In the genomic region with DNA sequence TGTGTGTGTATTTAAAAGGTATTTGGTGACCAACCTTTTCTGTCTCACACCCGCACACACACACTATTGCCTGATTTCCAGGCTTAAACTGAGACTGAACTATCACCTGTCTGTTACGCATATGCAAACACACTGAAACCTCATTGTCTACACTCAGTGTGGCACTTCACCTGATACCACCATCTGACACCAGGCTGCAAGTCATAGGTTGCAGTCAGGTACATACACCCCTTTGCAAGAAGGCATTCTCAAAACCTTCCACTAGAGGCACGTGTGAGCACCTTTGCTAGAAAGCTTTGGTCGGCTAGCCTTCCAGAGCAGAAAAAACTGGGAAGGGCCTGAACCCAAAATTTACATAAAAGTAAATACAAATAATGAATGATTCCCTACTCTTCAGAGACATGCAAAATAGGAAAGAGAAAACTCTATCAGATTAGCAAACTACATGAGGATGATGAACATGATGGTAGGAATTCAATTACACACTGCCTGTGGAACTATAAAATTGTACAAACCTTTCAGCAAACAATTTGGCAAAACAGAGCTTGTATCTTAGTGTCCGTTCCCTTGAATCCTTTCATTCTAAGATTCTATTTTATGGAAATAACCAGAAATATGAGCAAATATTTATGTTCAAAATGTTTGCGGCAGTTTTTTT, we compare ENCODE assay signal across 2 cellular contexts.
TF ChIP-seq lines count a peak whose summit lies in the region.

No MANE protein-coding gene starts in this region.

TF ChIP-seq in SK-N-SH treated with all-trans-retinoic acid at 6 μM for 48 hours, 23 proteins besides CTCF, POLR2A, EP300 and RAD21 (continued from another document):
- TF ChIP-seq ZFP3 (CRISPR knock-in tag; IDR thresholded peaks at IDR 0.05) (no peak), GLIS3 (CRISPR knock-in tag; IDR thresholded peaks at IDR 0.05) (no peak), TCF4 (CRISPR knock-in tag; IDR thresholded peaks at IDR 0.05; ENCODE audit: borderline replicate concordance) (no peak)
- TF ChIP-seq, protein P1, sequence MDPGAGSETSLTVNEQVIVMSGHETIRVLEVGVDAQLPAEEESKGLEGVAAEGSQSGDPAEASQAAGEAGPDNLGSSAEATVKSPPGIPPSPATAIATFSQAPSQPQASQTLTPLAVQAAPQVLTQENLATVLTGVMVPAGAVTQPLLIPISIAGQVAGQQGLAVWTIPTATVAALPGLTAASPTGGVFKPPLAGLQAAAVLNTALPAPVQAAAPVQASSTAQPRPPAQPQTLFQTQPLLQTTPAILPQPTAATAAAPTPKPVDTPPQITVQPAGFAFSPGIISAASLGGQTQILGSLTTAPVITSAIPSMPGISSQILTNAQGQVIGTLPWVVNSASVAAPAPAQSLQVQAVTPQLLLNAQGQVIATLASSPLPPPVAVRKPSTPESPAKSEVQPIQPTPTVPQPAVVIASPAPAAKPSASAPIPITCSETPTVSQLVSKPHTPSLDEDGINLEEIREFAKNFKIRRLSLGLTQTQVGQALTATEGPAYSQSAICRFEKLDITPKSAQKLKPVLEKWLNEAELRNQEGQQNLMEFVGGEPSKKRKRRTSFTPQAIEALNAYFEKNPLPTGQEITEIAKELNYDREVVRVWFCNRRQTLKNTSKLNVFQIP (CRISPR knock-in tag; IDR thresholded peaks at IDR 0.05; ENCODE audit: borderline replicate concordance, low read depth), result no peak

TF ChIP-seq in H1, 55 proteins besides CTCF, POLR2A, EP300 and RAD21:
- TF ChIP-seq NANOG (IDR thresholded peaks at IDR 0.05; ENCODE audit: insufficient read depth, low read depth, low read length, poor library complexity, severe bottlenecking) (no peak), KDM1A (IDR thresholded peaks at IDR 0.05; ENCODE audit: borderline replicate concordance, low read length) (no peak), FOSL1 (IDR thresholded peaks at IDR 0.05; ENCODE audit: insufficient read depth, low read depth, low read length) (no peak), CBX5 (IDR thresholded peaks at IDR 0.05; ENCODE audit: low read depth, low read length) (no peak), KDM4A (IDR thresholded peaks at IDR 0.05; ENCODE audit: low read depth, low read length, severe bottlenecking) (no peak), SRF (IDR thresholded peaks at IDR 0.05; ENCODE audit: low read depth, low read length) (no peak), MAFK (IDR thresholded peaks at IDR 0.05; ENCODE audit: low read depth, low read length) (no peak), TEAD4 (IDR thresholded peaks at IDR 0.05; ENCODE audit: low read depth, low read length) (peak; percentile 59; the same call in 1 of the 2 replicates), SIRT6 (IDR thresholded peaks at IDR 0.05; ENCODE audit: low read length) (no peak), SIN3A (conservative IDR thresholded peaks at IDR 0.05 in 1 of 2, IDR thresholded peaks at IDR 0.05 in 1 of 2; ENCODE audit: low read depth in 1 of 2, low read length in 2 of 2) (peak in 1 of 2 experiments; percentile 93; a peak in 2 of 4 replicates), TAF7 (optimal IDR thresholded peaks at IDR 0.05; ENCODE audit: borderline replicate concordance, low read depth, low read length) (no peak), RFX5 (IDR thresholded peaks at IDR 0.05; ENCODE audit: borderline replicate concordance, low read depth, low read length) (no peak), POU5F1 (IDR thresholded peaks at IDR 0.05; ENCODE audit: low read depth, low read length) (no peak), EZH2 (IDR thresholded peaks at IDR 0.05; ENCODE audit: low read depth, low read length, severe bottlenecking) (no peak), GABPA (IDR thresholded peaks at IDR 0.05; ENCODE audit: borderline replicate concordance, insufficient read depth, low read length) (no peak), SP4 (IDR thresholded peaks at IDR 0.05; ENCODE audit: low read length) (no peak), KDM5A (IDR thresholded peaks at IDR 0.05; ENCODE audit: low read length) (no peak), YY1 (IDR thresholded peaks at IDR 0.05; ENCODE audit: low read depth, low read length) (no peak), BRCA1 (IDR thresholded peaks at IDR 0.05; ENCODE audit: low read depth, low read length) (peak; percentile 30; the same call in 1 of the 2 replicates), JUN (IDR thresholded peaks at IDR 0.05; ENCODE audit: low read depth, low read length) (no peak), GTF2F1 (IDR thresholded peaks at IDR 0.05; ENCODE audit: borderline replicate concordance, low read depth, low read length) (no peak), POLR2AphosphoS5 (IDR thresholded peaks at IDR 0.05; ENCODE audit: low read depth, low read length) (no peak), JUND (IDR thresholded peaks at IDR 0.05; ENCODE audit: low read length) (no peak), CHD1 (IDR thresholded peaks at IDR 0.05; ENCODE audit: low read depth, low read length) (no peak), SUZ12 (IDR thresholded peaks at IDR 0.05; ENCODE audit: low read length) (no peak), RXRA (IDR thresholded peaks at IDR 0.05; ENCODE audit: insufficient read depth, low read depth, low read length) (no peak), BCL11A (IDR thresholded peaks at IDR 0.05; ENCODE audit: low read depth in 2 of 2, low read length in 2 of 2) (no peak), BACH1 (IDR thresholded peaks at IDR 0.05; ENCODE audit: low read length) (0 out of 2 replicates have a peak, but pooled peaks have one; percentile 19), CREB1 (IDR thresholded peaks at IDR 0.05) (peak; percentile 55), SP2 (IDR thresholded peaks at IDR 0.05; ENCODE audit: low read length) (no peak)
- TF ChIP-seq, protein P2, sequence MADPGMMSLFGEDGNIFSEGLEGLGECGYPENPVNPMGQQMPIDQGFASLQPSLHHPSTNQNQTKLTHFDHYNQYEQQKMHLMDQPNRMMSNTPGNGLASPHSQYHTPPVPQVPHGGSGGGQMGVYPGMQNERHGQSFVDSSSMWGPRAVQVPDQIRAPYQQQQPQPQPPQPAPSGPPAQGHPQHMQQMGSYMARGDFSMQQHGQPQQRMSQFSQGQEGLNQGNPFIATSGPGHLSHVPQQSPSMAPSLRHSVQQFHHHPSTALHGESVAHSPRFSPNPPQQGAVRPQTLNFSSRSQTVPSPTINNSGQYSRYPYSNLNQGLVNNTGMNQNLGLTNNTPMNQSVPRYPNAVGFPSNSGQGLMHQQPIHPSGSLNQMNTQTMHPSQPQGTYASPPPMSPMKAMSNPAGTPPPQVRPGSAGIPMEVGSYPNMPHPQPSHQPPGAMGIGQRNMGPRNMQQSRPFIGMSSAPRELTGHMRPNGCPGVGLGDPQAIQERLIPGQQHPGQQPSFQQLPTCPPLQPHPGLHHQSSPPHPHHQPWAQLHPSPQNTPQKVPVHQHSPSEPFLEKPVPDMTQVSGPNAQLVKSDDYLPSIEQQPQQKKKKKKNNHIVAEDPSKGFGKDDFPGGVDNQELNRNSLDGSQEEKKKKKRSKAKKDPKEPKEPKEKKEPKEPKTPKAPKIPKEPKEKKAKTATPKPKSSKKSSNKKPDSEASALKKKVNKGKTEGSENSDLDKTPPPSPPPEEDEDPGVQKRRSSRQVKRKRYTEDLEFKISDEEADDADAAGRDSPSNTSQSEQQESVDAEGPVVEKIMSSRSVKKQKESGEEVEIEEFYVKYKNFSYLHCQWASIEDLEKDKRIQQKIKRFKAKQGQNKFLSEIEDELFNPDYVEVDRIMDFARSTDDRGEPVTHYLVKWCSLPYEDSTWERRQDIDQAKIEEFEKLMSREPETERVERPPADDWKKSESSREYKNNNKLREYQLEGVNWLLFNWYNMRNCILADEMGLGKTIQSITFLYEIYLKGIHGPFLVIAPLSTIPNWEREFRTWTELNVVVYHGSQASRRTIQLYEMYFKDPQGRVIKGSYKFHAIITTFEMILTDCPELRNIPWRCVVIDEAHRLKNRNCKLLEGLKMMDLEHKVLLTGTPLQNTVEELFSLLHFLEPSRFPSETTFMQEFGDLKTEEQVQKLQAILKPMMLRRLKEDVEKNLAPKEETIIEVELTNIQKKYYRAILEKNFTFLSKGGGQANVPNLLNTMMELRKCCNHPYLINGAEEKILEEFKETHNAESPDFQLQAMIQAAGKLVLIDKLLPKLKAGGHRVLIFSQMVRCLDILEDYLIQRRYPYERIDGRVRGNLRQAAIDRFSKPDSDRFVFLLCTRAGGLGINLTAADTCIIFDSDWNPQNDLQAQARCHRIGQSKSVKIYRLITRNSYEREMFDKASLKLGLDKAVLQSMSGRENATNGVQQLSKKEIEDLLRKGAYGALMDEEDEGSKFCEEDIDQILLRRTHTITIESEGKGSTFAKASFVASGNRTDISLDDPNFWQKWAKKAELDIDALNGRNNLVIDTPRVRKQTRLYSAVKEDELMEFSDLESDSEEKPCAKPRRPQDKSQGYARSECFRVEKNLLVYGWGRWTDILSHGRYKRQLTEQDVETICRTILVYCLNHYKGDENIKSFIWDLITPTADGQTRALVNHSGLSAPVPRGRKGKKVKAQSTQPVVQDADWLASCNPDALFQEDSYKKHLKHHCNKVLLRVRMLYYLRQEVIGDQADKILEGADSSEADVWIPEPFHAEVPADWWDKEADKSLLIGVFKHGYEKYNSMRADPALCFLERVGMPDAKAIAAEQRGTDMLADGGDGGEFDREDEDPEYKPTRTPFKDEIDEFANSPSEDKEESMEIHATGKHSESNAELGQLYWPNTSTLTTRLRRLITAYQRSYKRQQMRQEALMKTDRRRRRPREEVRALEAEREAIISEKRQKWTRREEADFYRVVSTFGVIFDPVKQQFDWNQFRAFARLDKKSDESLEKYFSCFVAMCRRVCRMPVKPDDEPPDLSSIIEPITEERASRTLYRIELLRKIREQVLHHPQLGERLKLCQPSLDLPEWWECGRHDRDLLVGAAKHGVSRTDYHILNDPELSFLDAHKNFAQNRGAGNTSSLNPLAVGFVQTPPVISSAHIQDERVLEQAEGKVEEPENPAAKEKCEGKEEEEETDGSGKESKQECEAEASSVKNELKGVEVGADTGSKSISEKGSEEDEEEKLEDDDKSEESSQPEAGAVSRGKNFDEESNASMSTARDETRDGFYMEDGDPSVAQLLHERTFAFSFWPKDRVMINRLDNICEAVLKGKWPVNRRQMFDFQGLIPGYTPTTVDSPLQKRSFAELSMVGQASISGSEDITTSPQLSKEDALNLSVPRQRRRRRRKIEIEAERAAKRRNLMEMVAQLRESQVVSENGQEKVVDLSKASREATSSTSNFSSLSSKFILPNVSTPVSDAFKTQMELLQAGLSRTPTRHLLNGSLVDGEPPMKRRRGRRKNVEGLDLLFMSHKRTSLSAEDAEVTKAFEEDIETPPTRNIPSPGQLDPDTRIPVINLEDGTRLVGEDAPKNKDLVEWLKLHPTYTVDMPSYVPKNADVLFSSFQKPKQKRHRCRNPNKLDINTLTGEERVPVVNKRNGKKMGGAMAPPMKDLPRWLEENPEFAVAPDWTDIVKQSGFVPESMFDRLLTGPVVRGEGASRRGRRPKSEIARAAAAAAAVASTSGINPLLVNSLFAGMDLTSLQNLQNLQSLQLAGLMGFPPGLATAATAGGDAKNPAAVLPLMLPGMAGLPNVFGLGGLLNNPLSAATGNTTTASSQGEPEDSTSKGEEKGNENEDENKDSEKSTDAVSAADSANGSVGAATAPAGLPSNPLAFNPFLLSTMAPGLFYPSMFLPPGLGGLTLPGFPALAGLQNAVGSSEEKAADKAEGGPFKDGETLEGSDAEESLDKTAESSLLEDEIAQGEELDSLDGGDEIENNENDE (IDR thresholded peaks at IDR 0.05; ENCODE audit: insufficient replicate concordance, low read length), result no peak
- TF ChIP-seq, protein P3, sequence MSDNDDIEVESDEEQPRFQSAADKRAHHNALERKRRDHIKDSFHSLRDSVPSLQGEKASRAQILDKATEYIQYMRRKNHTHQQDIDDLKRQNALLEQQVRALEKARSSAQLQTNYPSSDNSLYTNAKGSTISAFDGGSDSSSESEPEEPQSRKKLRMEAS (IDR thresholded peaks at IDR 0.05), result peak; percentile 65
- TF ChIP-seq, protein P4, sequence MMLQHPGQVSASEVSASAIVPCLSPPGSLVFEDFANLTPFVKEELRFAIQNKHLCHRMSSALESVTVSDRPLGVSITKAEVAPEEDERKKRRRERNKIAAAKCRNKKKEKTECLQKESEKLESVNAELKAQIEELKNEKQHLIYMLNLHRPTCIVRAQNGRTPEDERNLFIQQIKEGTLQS (IDR thresholded peaks at IDR 0.05; ENCODE audit: insufficient read depth, low read depth, low read length), result no peak
- TF ChIP-seq, protein P5, sequence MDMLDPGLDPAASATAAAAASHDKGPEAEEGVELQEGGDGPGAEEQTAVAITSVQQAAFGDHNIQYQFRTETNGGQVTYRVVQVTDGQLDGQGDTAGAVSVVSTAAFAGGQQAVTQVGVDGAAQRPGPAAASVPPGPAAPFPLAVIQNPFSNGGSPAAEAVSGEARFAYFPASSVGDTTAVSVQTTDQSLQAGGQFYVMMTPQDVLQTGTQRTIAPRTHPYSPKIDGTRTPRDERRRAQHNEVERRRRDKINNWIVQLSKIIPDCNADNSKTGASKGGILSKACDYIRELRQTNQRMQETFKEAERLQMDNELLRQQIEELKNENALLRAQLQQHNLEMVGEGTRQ (IDR thresholded peaks at IDR 0.05; ENCODE audit: low read length), result peak; percentile 42; the same call in 1 of the 2 replicates
- TF ChIP-seq, protein P6, sequence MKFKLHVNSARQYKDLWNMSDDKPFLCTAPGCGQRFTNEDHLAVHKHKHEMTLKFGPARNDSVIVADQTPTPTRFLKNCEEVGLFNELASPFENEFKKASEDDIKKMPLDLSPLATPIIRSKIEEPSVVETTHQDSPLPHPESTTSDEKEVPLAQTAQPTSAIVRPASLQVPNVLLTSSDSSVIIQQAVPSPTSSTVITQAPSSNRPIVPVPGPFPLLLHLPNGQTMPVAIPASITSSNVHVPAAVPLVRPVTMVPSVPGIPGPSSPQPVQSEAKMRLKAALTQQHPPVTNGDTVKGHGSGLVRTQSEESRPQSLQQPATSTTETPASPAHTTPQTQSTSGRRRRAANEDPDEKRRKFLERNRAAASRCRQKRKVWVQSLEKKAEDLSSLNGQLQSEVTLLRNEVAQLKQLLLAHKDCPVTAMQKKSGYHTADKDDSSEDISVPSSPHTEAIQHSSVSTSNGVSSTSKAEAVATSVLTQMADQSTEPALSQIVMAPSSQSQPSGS (IDR thresholded peaks at IDR 0.05; ENCODE audit: low read length), result peak; percentile 56; the same call in 1 of the 2 replicates
